11 cellular contexts compared by ENCODE assay signal in genomic region chr3:102745881-102746280, GRCh38.
A peak's percentile ranks its signal among the peaks of the same experiment; 100 is the strongest.
DNase-seq lines count a peak whose midpoint lies in the region; ATAC-seq, FAIRE-seq and TF ChIP-seq lines count a peak whose summit lies in the region.
"Had no signal": no experiment of that assay in that cellular context is flagged by ENCODE, and none has a peak within 500 bp of the region (broad histone marks: within the 10 kb centered on the region; RNA-seq: fewer than 3 reads in every experiment).

No MANE protein-coding gene starts in this region.

- H3K4me3 Mint-ChIP-seq in osteocyte (ENCODE audit: unreplicated experiment) = no peak overlapping the region
- no peak overlapping the region for H3K4me3 Mint-ChIP-seq in activated CD4-positive, alpha-beta memory T cell treated with anti-CD3 and anti-CD28 coated beads, Interleukin-2, amount 10 ng/mL, durations not matched to agents 7 days and 5 days

- H3K36me3 ChIP-seq in GM23248 (ENCODE audit: low read depth) (no peaks in the 10 kb centered on the region), GM12878 (ENCODE audit: control insufficient read depth in 2 of 2, insufficient read depth in 2 of 2, low read length in 1 of 2) (no peaks in the 10 kb centered on the region)
- H3K36me3 ChIP-seq: esophagus muscularis mucosa had no signal

- no peak for TF ChIP-seq POLR2A in GM12878 (IDR thresholded peaks at IDR 0.05; ENCODE audit: low read depth, low read length)

- FAIRE-seq in GM12878 (lab: Jason Lieb, UNC) = no peak
- FAIRE-seq: GM12891 had no signal

- no peak overlapping the region for H3K27ac Mint-ChIP-seq in osteocyte (ENCODE audit: unreplicated experiment)
- H3K27ac Mint-ChIP-seq in activated CD4-positive, alpha-beta memory T cell treated with anti-CD3 and anti-CD28 coated beads, Interleukin-2, amount 10 ng/mL, durations not matched to agents 7 days and 5 days = no peak overlapping the region

- in situ Hi-C loops in GM23248 (cut with MboI) (no loop called here), GM12878 (cut with MboI) (no loop called here)

- H3K4me1 Mint-ChIP-seq in osteocyte (ENCODE audit: unreplicated experiment) = no peaks in the 10 kb centered on the region
- H3K4me1 Mint-ChIP-seq in activated CD4-positive, alpha-beta memory T cell treated with anti-CD3 and anti-CD28 coated beads, Interleukin-2, amount 10 ng/mL, durations not matched to agents 7 days and 5 days = no peaks in the 10 kb centered on the region

- no TSS peak for BruUV-seq in GM12878 (replicated peaks; lab: Mats Ljungman, UMichigan)

- no peaks in the 10 kb centered on the region for H3K4me1 ChIP-seq in GM23248 (ENCODE audit: insufficient read depth)
- no peaks in the 10 kb centered on the region for H3K4me1 ChIP-seq in GM12878 (ENCODE audit: control insufficient read depth, insufficient read depth, low read length)
- H3K4me1 ChIP-seq: esophagus muscularis mucosa had no signal

- CTCF ChIA-PET in GM12878 (lab: Yijun Ruan, JAX) = interaction anchor here (7.7 kb wide), 1 partner anchor 72 kb away, joined by 180 read pairs; no protein-coding TSS in a partner anchor
- CTCF ChIA-PET in activated CD4-positive, alpha-beta memory T cell treated with anti-CD3 and anti-CD28 coated beads, Interleukin-2, amount 10 ng/mL, durations not matched to agents 7 days and 5 days (lab: Charles Lee) = no interaction called here

- no peak overlapping the region for H2AFZ ChIP-seq in GM23248
- H2AFZ ChIP-seq in GM12878 (ENCODE audit: control insufficient read depth, low read depth, low read length) = no peak overlapping the region

- peak; percentile 43 for DNase-seq in GM23248
- DNase-seq in NCI-H748 (lab: John Stamatoyannopoulos, UW; ENCODE audit: unreplicated experiment) = peak; percentile 4
- DNase-seq in GM12878 (ENCODE audit: low read depth, low spot score) = no peak
- no peak for DNase-seq in osteocyte (ENCODE audit: extremely low spot score, unreplicated experiment)
- DNase-seq in activated CD4-positive, alpha-beta memory T cell treated with anti-CD3 and anti-CD28 coated beads, Interleukin-2, amount 10 ng/mL, durations not matched to agents 7 days and 5 days = no peak
- no peak for DNase-seq in NK-92 treated with Interleukin-12 subunit alpha and Interleukin-12 subunit beta, amount 100 ng/mL, for 24 hours (lab: John Stamatoyannopoulos, UW)
- DNase-seq: Karpas-422 had no signal

- POLR2A ChIA-PET in GM12878 (lab: Charles Lee) = no interaction called here
- POLR2A ChIA-PET in activated CD4-positive, alpha-beta memory T cell treated with anti-CD3 and anti-CD28 coated beads, Interleukin-2, amount 10 ng/mL, durations not matched to agents 7 days and 5 days (lab: Charles Lee) = no interaction called here

- H3K27me3 ChIP-seq in GM23248 (replicated peaks; ENCODE audit: insufficient read depth) (no peaks in the 10 kb centered on the region), GM12878 (replicated peaks in 1 of 2; ENCODE audit: control insufficient read depth in 2 of 2, insufficient read depth in 2 of 2, low read length in 1 of 2) (no peaks in the 10 kb centered on the region)
- H3K27me3 ChIP-seq: esophagus muscularis mucosa had no signal

- TF ChIP-seq EP300 in GM12878 (IDR thresholded peaks at IDR 0.05; ENCODE audit: borderline replicate concordance in 1 of 2, control insufficient read depth in 1 of 2, low read depth in 2 of 2, low read length in 2 of 2) = no peak

- SMC1A ChIA-PET in GM12878 (lab: Charles Lee; ENCODE audit: uncharacterized antibody, unreplicated experiment) = interaction anchor here (1.2 kb wide), 1 partner anchor 42 kb away, joined by 3 read pairs; no protein-coding TSS in a partner anchor

- no peaks in the 10 kb centered on the region for H3F3A ChIP-seq in GM23248 (ENCODE audit: insufficient read depth)

- peaks cover 13% of the 10 kb centered on the region for H3K27me3 Mint-ChIP-seq in osteocyte (ENCODE audit: unreplicated experiment)
- H3K27me3 Mint-ChIP-seq in activated CD4-positive, alpha-beta memory T cell treated with anti-CD3 and anti-CD28 coated beads, Interleukin-2, amount 10 ng/mL, durations not matched to agents 7 days and 5 days = no peaks in the 10 kb centered on the region

- no peak overlapping the region for H3K4me3 ChIP-seq in GM23248
- no peak overlapping the region for H3K4me3 ChIP-seq in GM12878
- H3K4me3 ChIP-seq: esophagus muscularis mucosa had no signal

- ATAC-seq in GM12878 (peak; percentile 16; the same call in 1 of the 3 replicates), HG02588 (IDR thresholded peaks at IDR 0.05; ENCODE audit: unreplicated experiment) (no peak)
- ATAC-seq: sciatic nerve had no signal

- TF ChIP-seq CTCF in GM12878 (IDR thresholded peaks at IDR 0.05 in 2 of 3, conservative IDR thresholded peaks at IDR 0.05 in 1 of 3; ENCODE audit: control insufficient read depth in 2 of 3, extremely low read depth in 1 of 3, insufficient read depth in 1 of 3, low read depth in 3 of 3, low read length in 3 of 3) (peak in 1 of 3 experiments; percentile 15; a peak in 1 of 6 replicates), osteocyte (IDR thresholded peaks at IDR 0.05) (peak; percentile 16)

- TF ChIP-seq RAD21 in GM12878 (IDR thresholded peaks at IDR 0.05; ENCODE audit: insufficient read depth, low read depth, low read length) = no peak

- H3K9me3 ChIP-seq in GM23248 (ENCODE audit: low read depth) (no peaks in the 10 kb centered on the region), GM12878 (replicated peaks; ENCODE audit: control insufficient read depth, insufficient read depth, low read length) (no peaks in the 10 kb centered on the region)
- H3K9me3 ChIP-seq: esophagus muscularis mucosa had no signal

- H3K27ac ChIP-seq in GM23248 (no peak overlapping the region), GM12878 (ENCODE audit: control insufficient read depth, insufficient read depth) (no peak overlapping the region)
- H3K27ac ChIP-seq: esophagus muscularis mucosa had no signal

- no peaks in the 10 kb centered on the region for H3K36me3 Mint-ChIP-seq in osteocyte (ENCODE audit: unreplicated experiment)
- H3K36me3 Mint-ChIP-seq in activated CD4-positive, alpha-beta memory T cell treated with anti-CD3 and anti-CD28 coated beads, Interleukin-2, amount 10 ng/mL, durations not matched to agents 7 days and 5 days (ENCODE audit: low read depth) = no peaks in the 10 kb centered on the region

- H3K4me2 ChIP-seq in GM23248 (ENCODE audit: unreplicated experiment) = no peak overlapping the region
- H3K4me2 ChIP-seq in GM12878 (ENCODE audit: control insufficient read depth, insufficient read depth) = no peak overlapping the region

- WGBS in GM23248 (ENCODE audit: low coverage in 1 of 2, low lambda C conversion rate in 2 of 2, missing lambda C conversion rate in 2 of 2), 2 experiments = 9 to 10% methylated on average over 4 of the region's 4 CpGs
- WGBS in GM12878 (ENCODE audit: insufficient coverage, insufficient replicate concordance, low lambda C conversion rate, missing lambda C conversion rate) = 0% methylated on average over 4 of the region's 4 CpGs

- no peaks in the 10 kb centered on the region for H3K79me2 ChIP-seq in GM23248 (ENCODE audit: insufficient read depth)
- H3K79me2 ChIP-seq in GM12878 (ENCODE audit: control insufficient read depth, insufficient read depth, low read length) = no peaks in the 10 kb centered on the region

- H3K9ac ChIP-seq in GM23248 = no peak overlapping the region
- no peak overlapping the region for H3K9ac ChIP-seq in GM12878 (ENCODE audit: control insufficient read depth, insufficient read depth, low read length)

- H4K20me1 ChIP-seq in GM23248 (ENCODE audit: insufficient read depth) = no peaks in the 10 kb centered on the region
- H4K20me1 ChIP-seq in GM12878 (ENCODE audit: control insufficient read depth, insufficient read depth) = no peaks in the 10 kb centered on the region

- intact Hi-C loops in GM12878 (cut with micrococcal nuclease; ENCODE audit: unreplicated experiment) = no loop called here

- no peaks in the 10 kb centered on the region for H3K9me3 Mint-ChIP-seq in osteocyte (ENCODE audit: unreplicated experiment)
- no peaks in the 10 kb centered on the region for H3K9me3 Mint-ChIP-seq in activated CD4-positive, alpha-beta memory T cell treated with anti-CD3 and anti-CD28 coated beads, Interleukin-2, amount 10 ng/mL, durations not matched to agents 7 days and 5 days

- RAD21 ChIA-PET in GM12878 (lab: Charles Lee; ENCODE audit: unreplicated experiment) = no interaction called here

- H3K9me2 ChIP-seq in GM23248 (ENCODE audit: insufficient read depth) = no peaks in the 10 kb centered on the region

TF ChIP-seq in GM12878, 131 proteins besides CTCF, POLR2A, EP300 and RAD21:
- TF ChIP-seq POLR2AphosphoS5 (IDR thresholded peaks at IDR 0.05; ENCODE audit: low read length) (no peak), RFX5 (IDR thresholded peaks at IDR 0.05; ENCODE audit: low read depth, low read length) (no peak), TBL1XR1 (IDR thresholded peaks at IDR 0.05; ENCODE audit: low read depth, low read length) (no peak), TCF7 (IDR thresholded peaks at IDR 0.05; ENCODE audit: borderline replicate concordance) (no peak), CEBPB (IDR thresholded peaks at IDR 0.05; ENCODE audit: borderline replicate concordance in 1 of 2, low read depth in 2 of 2, low read length in 2 of 2) (no peak), MXI1 (IDR thresholded peaks at IDR 0.05; ENCODE audit: low read depth, low read length) (no peak), HDAC2 (IDR thresholded peaks at IDR 0.05) (no peak)

Comparison
In these comparisons a context has a peak if more than half of its experiments do, and no peak if none do; other contexts are left out.
1. DNase-seq: peak in GM23248 (single experiment) and NCI-H748 (single experiment); none in GM12878 (single experiment), osteocyte (single experiment), activated CD4-positive, alpha-beta memory T cell treated with anti-CD3 and anti-CD28 coated beads, Interleukin-2, amount 10 ng/mL, durations not matched to agents 7 days and 5 days (single experiment) and NK-92 treated with Interleukin-12 subunit alpha and Interleukin-12 subunit beta, amount 100 ng/mL, for 24 hours (single experiment).